In genomic region chr15:34223904-34224596, GRCh38 we compare ENCODE assay signal across 8 cellular contexts. TPM values are rescaled to one million over a fixed set of nuclear protein-coding genes. Genes with fewer than 3 reads are reported as not detected.
A peak's percentile ranks its signal among the peaks of the same experiment; 100 is the strongest.
DNase-seq lines count a peak whose midpoint lies in the region; ATAC-seq, FAIRE-seq and TF ChIP-seq lines count a peak whose summit lies in the region.

No MANE protein-coding gene starts in this region.

- TF ChIP-seq POLR2A in IMR-90 (IDR thresholded peaks at IDR 0.05; ENCODE audit: low read depth, low read length), result no peak

- peaks cover 4% of the 10 kb centered on the region; the same call in 1 of the 2 replicates for H3K9me1 ChIP-seq in IMR-90 (ENCODE audit: insufficient read depth, low read length)

- H3K27ac ChIP-seq in IMR-90 (ENCODE audit: insufficient read depth, low read length), result peak overlapping the region; percentile 78
- peak overlapping the region; percentile 74 for H3K27ac ChIP-seq in astrocyte (ENCODE audit: low read depth, low read length)

- peak overlapping the region; percentile 68; the same call in 1 of the 2 replicates for H3K14ac ChIP-seq in IMR-90 (replicated peaks; ENCODE audit: low read depth, low read length)

- in situ Hi-C loops in IMR-90 (cut with MboI; ENCODE audit: low sequenced_read_pairs), result no loop called here

- H3K36me3 Mint-ChIP-seq in astrocyte (ENCODE audit: low read depth, unreplicated experiment), result no peaks in the 10 kb centered on the region
- H3K36me3 Mint-ChIP-seq in stimulated activated effector memory CD8-positive, alpha-beta T cell treated with anti-CD3 and anti-CD28 coated beads, Interleukin-12 subunit alpha, Interleukin-12 subunit beta, amount 100 ng/mL, for 72 hours, result peaks cover 44% of the 10 kb centered on the region

- H3K79me1 ChIP-seq in IMR-90 (ENCODE audit: low read depth in 1 of 2, low read length in 2 of 2), result peaks cover 10 to 30% of the 10 kb centered on the region in 2 experiments; a peak in 3 of 4 replicates

- H3K27me3 Mint-ChIP-seq in astrocyte (ENCODE audit: low read depth, unreplicated experiment), result no peaks in the 10 kb centered on the region

- BruUV-seq in IMR-90 (replicated peaks; lab: Mats Ljungman, UMichigan), result no TSS peak

- H2AK5ac ChIP-seq in IMR-90 (ENCODE audit: low read depth, low read length), result peak overlapping the region; percentile 79; the same call in 1 of the 2 replicates

- H3K23ac ChIP-seq in IMR-90 (ENCODE audit: low read depth, low read length), result peak overlapping the region; percentile 86; the same call in 1 of the 2 replicates

- H3K18ac ChIP-seq in IMR-90 (ENCODE audit: low read depth, low read length), result no peak overlapping the region

- H3K79me2 ChIP-seq in astrocyte (ENCODE audit: insufficient read depth, low read length), result peaks cover 35% of the 10 kb centered on the region

- no peak for TF ChIP-seq RAD21 in IMR-90 (IDR thresholded peaks at IDR 0.05; ENCODE audit: low read length)

- POLR2A ChIA-PET in IMR-90 (lab: Charles Lee; ENCODE audit: unreplicated experiment), result no interaction called here

- H2AK9ac ChIP-seq in IMR-90 (replicated peaks; ENCODE audit: low read depth, low read length, poor library complexity), result peak overlapping the region; percentile 88

- H3K4me1 Mint-ChIP-seq in astrocyte (ENCODE audit: low read depth, unreplicated experiment), result peaks cover 4% of the 10 kb centered on the region
- H3K4me1 Mint-ChIP-seq in stimulated activated effector memory CD8-positive, alpha-beta T cell treated with anti-CD3 and anti-CD28 coated beads, Interleukin-12 subunit alpha, Interleukin-12 subunit beta, amount 100 ng/mL, for 72 hours, result peaks cover 29% of the 10 kb centered on the region

- H3K9ac ChIP-seq in IMR-90 (ENCODE audit: low read depth, low read length), result peak overlapping the region; percentile 89
- peak overlapping the region; percentile 94 for H3K9ac ChIP-seq in astrocyte (ENCODE audit: low read length)

- FAIRE-seq in D721Med (lab: Jason Lieb, UNC) (peak; percentile 38), astrocyte (lab: Jason Lieb, UNC) (no peak), frontal cortex (lab: Jason Lieb, UNC) (no peak)

- H4K91ac ChIP-seq in IMR-90 (ENCODE audit: insufficient read depth, low read depth, low read length), result peak overlapping the region; percentile 83

- ATAC-seq in IMR-90 (ENCODE audit: low read depth) (no peak), HG03565 (IDR thresholded peaks at IDR 0.05; ENCODE audit: unreplicated experiment) (no peak)
- no peak for ATAC-seq in stimulated activated effector memory CD8-positive, alpha-beta T cell treated with anti-CD3 and anti-CD28 coated beads, Interleukin-12 subunit alpha, Interleukin-12 subunit beta, amount 100 ng/mL, for 72 hours

- H4K5ac ChIP-seq in IMR-90 (ENCODE audit: low read depth, low read length), result peak overlapping the region; percentile 74

- intact Hi-C loops in IMR-90 (cut with micrococcal nuclease), result no loop called here

- peak overlapping the region; percentile 96 for H3K4me3 Mint-ChIP-seq in astrocyte (ENCODE audit: unreplicated experiment)
- H3K4me3 Mint-ChIP-seq in stimulated activated effector memory CD8-positive, alpha-beta T cell treated with anti-CD3 and anti-CD28 coated beads, Interleukin-12 subunit alpha, Interleukin-12 subunit beta, amount 100 ng/mL, for 72 hours, result peak overlapping the region; percentile 97

- H3K36me3 ChIP-seq in IMR-90 (ENCODE audit: control insufficient read depth, insufficient read depth, low read length) (peaks cover 9% of the 10 kb centered on the region), astrocyte (ENCODE audit: insufficient read depth, low read length) (peaks cover 10% of the 10 kb centered on the region)

- dilution Hi-C loops in IMR-90 (cut with HindIII; ENCODE audit: low sequenced_read_pairs, unreplicated experiment), result no loop called here

- peak overlapping the region; percentile 85 for H3K27ac Mint-ChIP-seq in astrocyte (ENCODE audit: unreplicated experiment)
- H3K27ac Mint-ChIP-seq in stimulated activated effector memory CD8-positive, alpha-beta T cell treated with anti-CD3 and anti-CD28 coated beads, Interleukin-12 subunit alpha, Interleukin-12 subunit beta, amount 100 ng/mL, for 72 hours, result peak overlapping the region; percentile 98

- H3K27me3 ChIP-seq in IMR-90 (ENCODE audit: control insufficient read depth, insufficient read depth, low read length), result no peaks in the 10 kb centered on the region
- no peaks in the 10 kb centered on the region for H3K27me3 ChIP-seq in astrocyte (ENCODE audit: insufficient read depth, low read length)

- H3K9me3 ChIP-seq in IMR-90 (ENCODE audit: control insufficient read depth, insufficient read depth, low read length), result no peaks in the 10 kb centered on the region
- H3K9me3 ChIP-seq in astrocyte (ENCODE audit: insufficient read depth, low read depth, low read length), result no peaks in the 10 kb centered on the region

- peak overlapping the region; percentile 93 for H2AFZ ChIP-seq in IMR-90 (replicated peaks; ENCODE audit: low read length, poor library complexity)
- peak overlapping the region; percentile 74 for H2AFZ ChIP-seq in astrocyte (ENCODE audit: low read depth, low read length)

- DNase-seq in D721Med (ENCODE audit: insufficient read length, low spot score) (peak; percentile 38), IMR-90 (peak; percentile 13), astrocyte (ENCODE audit: low read depth) (no peak), inferior parietal cortex (ENCODE audit: extremely low spot score) (peak; percentile 46), frontal cortex (ENCODE audit: low spot score in 2 of 2) (no peak), NCI-H345 treated with DMSO at 0.1 percent for 48 hours (lab: John Stamatoyannopoulos, UW; ENCODE audit: unreplicated experiment) (no peak)
- DNase-seq in stimulated activated effector memory CD8-positive, alpha-beta T cell treated with anti-CD3 and anti-CD28 coated beads, Interleukin-12 subunit alpha, Interleukin-12 subunit beta, amount 100 ng/mL, for 72 hours (ENCODE audit: low spot score in 2 of 2), result no peak

- 53% methylated on average over 8 of the region's 24 CpGs; no CpG with 5 or more reads in 1 of the 2 experiments for WGBS in IMR-90 (ENCODE audit: extremely low coverage in 2 of 2, insufficient read length in 1 of 2), 2 experiments

- H3K9me3 Mint-ChIP-seq in astrocyte (ENCODE audit: unreplicated experiment), result no peaks in the 10 kb centered on the region
- no peaks in the 10 kb centered on the region for H3K9me3 Mint-ChIP-seq in stimulated activated effector memory CD8-positive, alpha-beta T cell treated with anti-CD3 and anti-CD28 coated beads, Interleukin-12 subunit alpha, Interleukin-12 subunit beta, amount 100 ng/mL, for 72 hours

- H4K8ac ChIP-seq in IMR-90 (ENCODE audit: low read depth in 2 of 2, low read length in 2 of 2), result peak overlapping the region; percentile 97

- H2BK15ac ChIP-seq in IMR-90 (ENCODE audit: low read depth, low read length), result no peak overlapping the region

- peak overlapping the region; percentile 66 for H3K4me2 ChIP-seq in IMR-90 (ENCODE audit: low read depth, low read length)
- peak overlapping the region; percentile 96 for H3K4me2 ChIP-seq in astrocyte (ENCODE audit: low read length)

- H2BK20ac ChIP-seq in IMR-90 (ENCODE audit: low read depth, low read length), result no peak overlapping the region

- H3K4me3 ChIP-seq in IMR-90 (ENCODE audit: insufficient read depth, low read depth, low read length) (peak overlapping the region; percentile 79), astrocyte (ENCODE audit: insufficient read depth, low read depth, low read length) (peak overlapping the region; percentile 88)

- TF ChIP-seq CTCF in D721Med (IDR thresholded peaks at IDR 0.05; ENCODE audit: insufficient read depth, missing control alignments) (no peak), IMR-90 (conservative IDR thresholded peaks at IDR 0.05; ENCODE audit: low read depth, low read length) (no peak), astrocyte (IDR thresholded peaks at IDR 0.05; ENCODE audit: insufficient read depth, low read depth, low read length) (no peak)

- H3K4me1 ChIP-seq in IMR-90 (ENCODE audit: control insufficient read depth, insufficient read depth, low read length) (no peaks in the 10 kb centered on the region), astrocyte (ENCODE audit: insufficient read depth, low read length) (peaks cover 10% of the 10 kb centered on the region)

- H4K20me1 ChIP-seq in IMR-90 (ENCODE audit: insufficient read depth, low read length) (no peaks in the 10 kb centered on the region), astrocyte (ENCODE audit: insufficient read depth, low read length) (no peaks in the 10 kb centered on the region)

- H2BK120ac ChIP-seq in IMR-90 (ENCODE audit: low read depth, low read length), result no peak overlapping the region

- H3K56ac ChIP-seq in IMR-90 (ENCODE audit: extremely low read depth, insufficient read depth, low read length), result peak overlapping the region; percentile 74; the same call in 1 of the 2 replicates

- peak overlapping the region; percentile 78 for H2BK5ac ChIP-seq in IMR-90 (ENCODE audit: low read depth, low read length, poor library complexity, severe bottlenecking)

- peak overlapping the region; percentile 86 for H3K4ac ChIP-seq in IMR-90 (ENCODE audit: low read depth, low read length)

- CTCF ChIA-PET in IMR-90 (lab: Yijun Ruan, JAX), result interaction anchor here (0.6 kb wide), 1 partner anchor 119 kb away, joined by 3 read pairs; the partner anchor contains the start of gene NOP10

TF ChIP-seq in IMR-90, 13 proteins besides CTCF, POLR2A, EP300 and RAD21 (continues in another document):
- no peak for TF ChIP-seq CHD1 (IDR thresholded peaks at IDR 0.05; ENCODE audit: low read depth, low read length)
- TF ChIP-seq RFX5 (IDR thresholded peaks at IDR 0.05; ENCODE audit: low read depth, low read length), result no peak
- TF ChIP-seq MXI1 (IDR thresholded peaks at IDR 0.05; ENCODE audit: borderline replicate concordance, low read depth, low read length), result no peak
- TF ChIP-seq CEBPB (IDR thresholded peaks at IDR 0.05; ENCODE audit: low read depth, low read length), result no peak
- TF ChIP-seq SMC3 (IDR thresholded peaks at IDR 0.05; ENCODE audit: low read depth, low read length), result no peak
- TF ChIP-seq NFE2L2 (IDR thresholded peaks at IDR 0.05; ENCODE audit: low read depth, low read length), result no peak
- no peak for TF ChIP-seq FOS (IDR thresholded peaks at IDR 0.05; ENCODE audit: low read depth, low read length)

RNA-seq across cellular contexts. Expression of gene EMC4, which starts 0.8 kb away (rescaled TPM):
- total RNA-seq in IMR-90 (2012; rRNA removed) (189 and 330 TPM in 2 replicates), astrocyte (94.1 and 104 TPM in 2 replicates), frontal cortex (117 TPM)
- 120 and 148 TPM in 2 replicates for polyA plus RNA-seq in IMR-90 (2012; rRNA removed)
- polyA plus RNA-seq in IMR-90 (2012; cell fraction: cytosol; rRNA removed), result 121 and 248 TPM in 2 replicates
- polyA plus RNA-seq in IMR-90 (2012; cell fraction: nucleus; rRNA removed; ENCODE audit: low replicate concordance), result 55.7 and 105 TPM in 2 replicates

RNA-seq across cellular contexts. Expression of gene KATNBL1, which starts 14.2 kb away (rescaled TPM):
- total RNA-seq in IMR-90 (2012; rRNA removed) (24.0 and 50.5 TPM in 2 replicates), astrocyte (45.7 and 54.6 TPM in 2 replicates), frontal cortex (109 TPM)
- 14.4 and 17.1 TPM in 2 replicates for polyA plus RNA-seq in IMR-90 (2012; rRNA removed)
- 2.6 and 5.1 TPM in 2 replicates for polyA plus RNA-seq in IMR-90 (2012; cell fraction: cytosol; rRNA removed)
- 7.6 and 33.1 TPM in 2 replicates for polyA plus RNA-seq in IMR-90 (2012; cell fraction: nucleus; rRNA removed; ENCODE audit: low replicate concordance)

Comparison
In these comparisons a context has a peak if more than half of its experiments do, and no peak if none do; other contexts are left out.
1. DNase-seq: peak in D721Med (single experiment), IMR-90 (single experiment) and inferior parietal cortex (single experiment); none in astrocyte (single experiment), stimulated activated effector memory CD8-positive, alpha-beta T cell treated with anti-CD3 and anti-CD28 coated beads, Interleukin-12 subunit alpha, Interleukin-12 subunit beta, amount 100 ng/mL, for 72 hours (0 of 2), frontal cortex (0 of 2) and NCI-H345 treated with DMSO at 0.1 percent for 48 hours (single experiment).